ENCODE assay signal across 23 cellular contexts in the genomic region with DNA sequence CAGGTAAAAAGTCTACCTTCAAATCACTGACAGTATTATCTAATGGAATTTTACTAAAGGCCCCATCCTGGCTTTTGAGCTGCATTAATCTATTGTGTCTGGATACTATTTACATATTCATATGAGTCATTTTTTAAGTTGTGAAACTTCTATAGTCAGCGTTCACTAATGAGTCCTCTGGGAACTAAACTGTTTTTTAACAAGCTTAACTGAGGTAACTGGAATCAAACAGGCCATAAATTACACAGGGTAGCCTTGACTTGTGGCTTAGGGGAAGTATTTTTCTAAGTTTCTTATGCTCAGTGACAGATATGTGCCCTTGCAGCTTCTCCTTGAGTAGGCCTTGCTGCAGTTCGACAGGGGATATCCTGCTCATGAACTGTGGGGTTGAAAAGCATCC.
A peak's percentile ranks its signal among the peaks of the same experiment; 100 is the strongest.
DNase-seq lines count a peak whose midpoint lies in the region; ATAC-seq and TF ChIP-seq lines count a peak whose summit lies in the region.
"Had no signal": no experiment of that assay in that cellular context is flagged by ENCODE, and none has a peak within 500 bp of the region (broad histone marks: within the 10 kb centered on the region; RNA-seq: fewer than 3 reads in every experiment).

No MANE protein-coding gene starts in this region.

- H3K27ac Mint-ChIP-seq in neural crest cell (ENCODE audit: unreplicated experiment) (no peak overlapping the region), HFFc6 (no peak overlapping the region)
- H3K27ac Mint-ChIP-seq: CD4-positive, alpha-beta T cell had no signal

- H3K4me1 Mint-ChIP-seq in neural crest cell = no peaks in the 10 kb centered on the region
- H3K4me1 Mint-ChIP-seq in HFFc6 (ENCODE audit: low read depth) = no peaks in the 10 kb centered on the region

- H3K4me3 Mint-ChIP-seq in neural crest cell (peak overlapping the region; percentile 41), HFFc6 (no peak overlapping the region)
- H3K4me3 Mint-ChIP-seq: CD4-positive, alpha-beta T cell had no signal

- no peaks in the 10 kb centered on the region for H3K4me1 ChIP-seq in body of pancreas
- H3K4me1 ChIP-seq: BLaER1 had no signal

- no peaks in the 10 kb centered on the region for H3K27me3 ChIP-seq in body of pancreas
- H3K27me3 ChIP-seq: BLaER1 had no signal

- intact Hi-C loops in left colon (cut with DNase I, micrococcal nuclease) = no loop called here
- intact Hi-C loops in body of pancreas (cut with DNase I) = no loop called here

- no peak for TF ChIP-seq POLR2A in body of pancreas (IDR thresholded peaks at IDR 0.05)

- peaks cover 0 to 76% (median 0%) of the 10 kb centered on the region in 3 donors for H3K9me3 ChIP-seq in body of pancreas

- H3K27ac ChIP-seq in body of pancreas = no peak overlapping the region
- H3K27ac ChIP-seq: BLaER1 had no signal

- no peaks in the 10 kb centered on the region for H3K36me3 ChIP-seq in body of pancreas (replicated peaks in 1 of 2; ENCODE audit: insufficient read depth in 1 of 2, low read depth in 2 of 2)

- ATAC-seq in left colon (no peak), body of pancreas (no peak)

- no peak overlapping the region for H3K4me3 ChIP-seq in body of pancreas
- H3K4me3 ChIP-seq: BLaER1 had no signal

- TF ChIP-seq CTCF in neural crest cell (conservative IDR thresholded peaks at IDR 0.05) (no peak), HFFc6 (IDR thresholded peaks at IDR 0.05) (no peak), body of pancreas (IDR thresholded peaks at IDR 0.05) (no peak)

- 91 to 98% methylated on average over 2 of the region's 2 CpGs for WGBS in body of pancreas, 2 donors

- H3K27me3 Mint-ChIP-seq in neural crest cell (ENCODE audit: low read depth) (no peaks in the 10 kb centered on the region), HFFc6 (ENCODE audit: insufficient read depth) (no peaks in the 10 kb centered on the region)
- H3K27me3 Mint-ChIP-seq: CD4-positive, alpha-beta T cell had no signal

- H3K9me3 Mint-ChIP-seq in neural crest cell = peaks cover 38% of the 10 kb centered on the region
- H3K9me3 Mint-ChIP-seq in HFFc6 = peaks cover 95% of the 10 kb centered on the region

- peak; percentile 7 for DNase-seq in A172 (ENCODE audit: low spot score)
- DNase-seq in GM04503 (ENCODE audit: low read depth) = peak; percentile 23
- DNase-seq in RKO (ENCODE audit: low spot score) = peak; percentile 12
- no peak for DNase-seq in neural crest cell (ENCODE audit: low read depth, low spot score)
- no peak for DNase-seq in HFFc6
- DNase-seq in left colon = no peak
- no peak for DNase-seq in body of pancreas
- DNase-seq: CD4-positive, alpha-beta T cell; COR-L47; DMS79; GOT3; HCEC 1CT; Karpas-422; MM.1S; NCI-H1092; NCI-H1436; NCI-H1930; NCI-H226; NCI-H510A treated with DMSO at 0.1 percent for 48 hours; NCI-H748 treated with DMSO at 0.1 percent for 48 hours; SIG-M5; SK-N-SH had no signal

- H3K36me3 Mint-ChIP-seq in neural crest cell (ENCODE audit: low read depth) (peaks cover 71% of the 10 kb centered on the region), HFFc6 (ENCODE audit: low read depth) (peaks cover 39% of the 10 kb centered on the region)

Comparison
In these comparisons a context has a peak if more than half of its experiments do, and no peak if none do; other contexts are left out.
1. DNase-seq: peak in A172 (single experiment), GM04503 (single experiment) and RKO (single experiment); none in neural crest cell (single experiment), HFFc6 (single experiment), left colon (0 of 2) and body of pancreas (0 of 4).